Comparison of ENCODE assay signal across 34 cellular contexts in genomic region chr2:240954436-240955305, GRCh38. TPM values are rescaled to one million over a fixed set of nuclear protein-coding genes. Genes with fewer than 3 reads are reported as not detected.
DNase-seq lines count a peak whose midpoint lies in the region; ATAC-seq and TF ChIP-seq lines count a peak whose summit lies in the region.
"Had no signal": no experiment of that assay in that cellular context is flagged by ENCODE, and none has a peak within 500 bp of the region (broad histone marks: within the 10 kb centered on the region; RNA-seq: fewer than 3 reads in every experiment).

No MANE protein-coding gene starts in this region.

- no peak overlapping the region for H3K4me3 Mint-ChIP-seq in activated CD4-positive, alpha-beta memory T cell treated with anti-CD3 and anti-CD28 coated beads, Interleukin-2, amount 10 ng/mL, durations not matched to agents 7 days and 5 days
- no peak overlapping the region for H3K4me3 Mint-ChIP-seq in activated CD4-positive, alpha-beta memory T cell treated with anti-CD3 and anti-CD28 coated beads for 36 hours
- no peak overlapping the region for H3K4me3 Mint-ChIP-seq in stimulated activated naive B cell treated with anti-CD40 and anti-IgM and Interleukin-4, amounts not matched to agents 10 μg/mL and 1 μg/mL and 100 μg/mL, for 72 hours
- H3K4me3 Mint-ChIP-seq: activated CD8-positive, alpha-beta T cell treated with anti-CD3 and anti-CD28 coated beads, Interleukin-2, amount 10 ng/mL, durations not matched to agents 7 days and 5 days; naive thymus-derived CD8-positive, alpha-beta T cell had no signal

- CTCF ChIA-PET in activated CD4-positive, alpha-beta memory T cell treated with anti-CD3 and anti-CD28 coated beads, Interleukin-2, amount 10 ng/mL, durations not matched to agents 7 days and 5 days (lab: Charles Lee), result no interaction called here
- CTCF ChIA-PET in activated CD4-positive, alpha-beta memory T cell treated with anti-CD3 and anti-CD28 coated beads for 36 hours (lab: Charles Lee), result no interaction called here
- CTCF ChIA-PET in HEK293 (lab: Yijun Ruan, JAX), result interaction anchor here (0.7 kb wide), 1 partner anchor 335 kb away, joined by 3 read pairs; no protein-coding TSS in a partner anchor

- DNase-seq in activated CD4-positive, alpha-beta memory T cell treated with anti-CD3 and anti-CD28 coated beads, Interleukin-2, amount 10 ng/mL, durations not matched to agents 7 days and 5 days, result peak; percentile 9
- DNase-seq in activated CD4-positive, alpha-beta memory T cell treated with anti-CD3 and anti-CD28 coated beads for 36 hours, result no peak
- DNase-seq in islet precursor cell (peak; percentile 51), sigmoid colon (peak; percentile 24), hippocampal formation (lab: John Stamatoyannopoulos, UW) (no peak)
- DNase-seq in stimulated activated naive B cell treated with anti-CD40 and anti-IgM and Interleukin-4, amounts not matched to agents 10 μg/mL and 1 μg/mL and 100 μg/mL, for 72 hours, result no peak
- DNase-seq: activated CD4-positive, CD25-positive, alpha-beta regulatory T cell treated with anti-CD3 and anti-CD28 coated beads, Interleukin-2, amount 50 U/mL, for 72 hours; activated CD8-positive, alpha-beta T cell treated with anti-CD3 and anti-CD28 coated beads, Interleukin-2, amount 10 ng/mL, durations not matched to agents 7 days and 5 days; activated naive CD4-positive, alpha-beta T cell treated with Interleukin-2 at 50 U/mL for 16 hours; activated T-cell treated with anti-CD3 and anti-CD28 coated beads, Interleukin-2, amount 50 U/mL, for 48 hours; body of pancreas; cerebellar nuclear complex; COR-L47; DMS53; MG63; NCI-H1417; NCI-H2081 treated with DMSO at 0.1 percent for 48 hours; NCI-H82; RPMI8226; stimulated activated naive CD8-positive, alpha-beta T cell treated with anti-CD3 and anti-CD28 coated beads, Interleukin-15, Interleukin-2, amounts not matched to agents 100 U/mL and 50 U/mL, for 24 hours had no signal

- no peaks in the 10 kb centered on the region for H3K4me1 ChIP-seq in HEK293 (ENCODE audit: control insufficient read depth, insufficient read depth, low read length)
- no peaks in the 10 kb centered on the region for H3K4me1 ChIP-seq in sigmoid colon
- H3K4me1 ChIP-seq: A549, body of pancreas had no signal

- H3K27ac ChIP-seq in HEK293 (ENCODE audit: extremely low read depth, low read depth, low read length) (no peak overlapping the region), sigmoid colon (no peak overlapping the region)
- H3K27ac ChIP-seq: A549; BLaER1 treated with 17β-estradiol and CSF1 and Interleukin-3, amounts not matched to agents 10 nM and 100 nM; body of pancreas; epithelial cell of prostate; SJSA1 had no signal

- H3K36me3 Mint-ChIP-seq in activated CD4-positive, alpha-beta memory T cell treated with anti-CD3 and anti-CD28 coated beads, Interleukin-2, amount 10 ng/mL, durations not matched to agents 7 days and 5 days (ENCODE audit: low read depth), result no peaks in the 10 kb centered on the region
- no peaks in the 10 kb centered on the region for H3K36me3 Mint-ChIP-seq in activated CD4-positive, alpha-beta memory T cell treated with anti-CD3 and anti-CD28 coated beads for 36 hours
- no peaks in the 10 kb centered on the region for H3K36me3 Mint-ChIP-seq in stimulated activated naive B cell treated with anti-CD40 and anti-IgM and Interleukin-4, amounts not matched to agents 10 μg/mL and 1 μg/mL and 100 μg/mL, for 72 hours
- H3K36me3 Mint-ChIP-seq: naive thymus-derived CD8-positive, alpha-beta T cell had no signal

- TF ChIP-seq CTCF in HEK293 (tag by site-specific recombination; IDR thresholded peaks at IDR 0.05) (no peak), sigmoid colon (IDR thresholded peaks at IDR 0.05) (no peak)

- no peak for TF ChIP-seq EP300 in sigmoid colon (IDR thresholded peaks at IDR 0.05)

- H3K4me1 Mint-ChIP-seq in activated CD4-positive, alpha-beta memory T cell treated with anti-CD3 and anti-CD28 coated beads, Interleukin-2, amount 10 ng/mL, durations not matched to agents 7 days and 5 days, result no peaks in the 10 kb centered on the region
- no peaks in the 10 kb centered on the region for H3K4me1 Mint-ChIP-seq in activated CD4-positive, alpha-beta memory T cell treated with anti-CD3 and anti-CD28 coated beads for 36 hours (ENCODE audit: low read depth)
- peaks cover 0 to 2% of the 10 kb centered on the region in 2 donors for H3K4me1 Mint-ChIP-seq in stimulated activated naive B cell treated with anti-CD40 and anti-IgM and Interleukin-4, amounts not matched to agents 10 μg/mL and 1 μg/mL and 100 μg/mL, for 72 hours
- H3K4me1 Mint-ChIP-seq: naive thymus-derived CD8-positive, alpha-beta T cell had no signal

- peaks cover 0 to 35% (median 0%) of the 10 kb centered on the region in 3 donors for H3K27me3 ChIP-seq in sigmoid colon
- H3K27me3 ChIP-seq: BLaER1 treated with 17β-estradiol and CSF1 and Interleukin-3, amounts not matched to agents 10 nM and 100 nM; body of pancreas; MG63; SJSA1; thyroid gland had no signal

- H3K9me3 ChIP-seq in HEK293 (ENCODE audit: control insufficient read depth, insufficient read depth, low read depth, low read length) (no peaks in the 10 kb centered on the region), sigmoid colon (no peaks in the 10 kb centered on the region)
- H3K9me3 ChIP-seq: A549; BLaER1 treated with 17β-estradiol and CSF1 and Interleukin-3, amounts not matched to agents 10 nM and 100 nM; body of pancreas; MG63; SJSA1; thyroid gland had no signal

- 40 to 57% methylated on average over 15 of the region's 15 CpGs for WGBS in sigmoid colon, 2 donors

- no peak for ATAC-seq in HG02798 (IDR thresholded peaks at IDR 0.05; ENCODE audit: poor library complexity, unreplicated experiment)
- ATAC-seq in stimulated activated naive B cell treated with anti-CD40 and anti-IgM and Interleukin-4, amounts not matched to agents 10 μg/mL and 1 μg/mL and 100 μg/mL, for 72 hours (replicated peaks), result no peak
- ATAC-seq: A549; activated CD8-positive, alpha-beta T cell treated with anti-CD3 and anti-CD28 coated beads, Interleukin-2, amount 10 ng/mL, durations not matched to agents 7 days and 5 days; body of pancreas; K562; naive thymus-derived CD8-positive, alpha-beta T cell had no signal

- H3K27ac Mint-ChIP-seq in activated CD4-positive, alpha-beta memory T cell treated with anti-CD3 and anti-CD28 coated beads, Interleukin-2, amount 10 ng/mL, durations not matched to agents 7 days and 5 days, result no peak overlapping the region
- H3K27ac Mint-ChIP-seq in activated CD4-positive, alpha-beta memory T cell treated with anti-CD3 and anti-CD28 coated beads for 36 hours, result no peak overlapping the region
- H3K27ac Mint-ChIP-seq in stimulated activated naive B cell treated with anti-CD40 and anti-IgM and Interleukin-4, amounts not matched to agents 10 μg/mL and 1 μg/mL and 100 μg/mL, for 72 hours, result no peak overlapping the region
- H3K27ac Mint-ChIP-seq: activated CD8-positive, alpha-beta T cell treated with anti-CD3 and anti-CD28 coated beads, Interleukin-2, amount 10 ng/mL, durations not matched to agents 7 days and 5 days; naive thymus-derived CD8-positive, alpha-beta T cell had no signal

- intact Hi-C loops in activated CD4-positive, alpha-beta memory T cell treated with anti-CD3 and anti-CD28 coated beads for 36 hours (cut with micrococcal nuclease), result no loop called here
- intact Hi-C loops in sigmoid colon (cut with DNase I), result no loop called here

- H3K36me3 ChIP-seq in HEK293 (ENCODE audit: control insufficient read depth in 2 of 2, insufficient read depth in 1 of 2, low read length in 2 of 2), result no peaks in the 10 kb centered on the region
- no peaks in the 10 kb centered on the region for H3K36me3 ChIP-seq in sigmoid colon
- H3K36me3 ChIP-seq: BLaER1 treated with 17β-estradiol and CSF1 and Interleukin-3, amounts not matched to agents 10 nM and 100 nM; MG63; SJSA1; thyroid gland had no signal

- H3K9me3 Mint-ChIP-seq in activated CD4-positive, alpha-beta memory T cell treated with anti-CD3 and anti-CD28 coated beads, Interleukin-2, amount 10 ng/mL, durations not matched to agents 7 days and 5 days, result no peaks in the 10 kb centered on the region
- H3K9me3 Mint-ChIP-seq in activated CD4-positive, alpha-beta memory T cell treated with anti-CD3 and anti-CD28 coated beads for 36 hours, result no peaks in the 10 kb centered on the region
- H3K9me3 Mint-ChIP-seq in stimulated activated naive B cell treated with anti-CD40 and anti-IgM and Interleukin-4, amounts not matched to agents 10 μg/mL and 1 μg/mL and 100 μg/mL, for 72 hours, result no peaks in the 10 kb centered on the region
- H3K9me3 Mint-ChIP-seq: naive thymus-derived CD8-positive, alpha-beta T cell had no signal

- TF ChIP-seq POLR2A in sigmoid colon (IDR thresholded peaks at IDR 0.05), result no peak

- H3K4me3 ChIP-seq in HEK293 (ENCODE audit: low read depth, low read length) (no peak overlapping the region), sigmoid colon (no peak overlapping the region)
- H3K4me3 ChIP-seq: A549; BLaER1 treated with 17β-estradiol and CSF1 and Interleukin-3, amounts not matched to agents 10 nM and 100 nM; body of pancreas; K562; MG63; SJSA1; thyroid gland had no signal

- POLR2A ChIA-PET in activated CD4-positive, alpha-beta memory T cell treated with anti-CD3 and anti-CD28 coated beads, Interleukin-2, amount 10 ng/mL, durations not matched to agents 7 days and 5 days (lab: Charles Lee), result no interaction called here
- POLR2A ChIA-PET in activated CD4-positive, alpha-beta memory T cell treated with anti-CD3 and anti-CD28 coated beads for 36 hours (lab: Charles Lee), result no interaction called here
- POLR2A ChIA-PET in HEK293 (lab: Yijun Ruan, JAX), result no interaction called here

- peaks cover 2% of the 10 kb centered on the region for H3K27me3 Mint-ChIP-seq in activated CD4-positive, alpha-beta memory T cell treated with anti-CD3 and anti-CD28 coated beads, Interleukin-2, amount 10 ng/mL, durations not matched to agents 7 days and 5 days
- no peaks in the 10 kb centered on the region for H3K27me3 Mint-ChIP-seq in activated CD4-positive, alpha-beta memory T cell treated with anti-CD3 and anti-CD28 coated beads for 36 hours
- H3K27me3 Mint-ChIP-seq in stimulated activated naive B cell treated with anti-CD40 and anti-IgM and Interleukin-4, amounts not matched to agents 10 μg/mL and 1 μg/mL and 100 μg/mL, for 72 hours, result peaks cover 14 to 30% of the 10 kb centered on the region in 2 donors

RNA-seq across cellular contexts. Expression of gene SNED1, which starts 43.7 kb away (rescaled TPM):
- total RNA-seq in activated CD4-positive, alpha-beta memory T cell treated with anti-CD3 and anti-CD28 coated beads, Interleukin-2, amount 10 ng/mL, durations not matched to agents 7 days and 5 days, result 10 to 100 TPM; 32.6 to 34.3 TPM
- total RNA-seq in activated CD4-positive, alpha-beta memory T cell treated with anti-CD3 and anti-CD28 coated beads for 36 hours, result 1 to 10 TPM; 2.6 to 3.8 TPM
- total RNA-seq in sigmoid colon, result 10 to 100 TPM in 3 of 4 donors, 1 to 10 TPM in 1; 8.3 to 37.1 (median 17.0) TPM
- 1 to 10 TPM in 2 of 3 donors, under 1 TPM in 1; 0.69 to 6.3 (median 3.0) TPM for polyA plus RNA-seq in sigmoid colon
- total RNA-seq: HT-29 had no signal

RNA-seq across cellular contexts. Expression of gene CROCC2, which starts 48.5 kb away (rescaled TPM):
- not detected for total RNA-seq in activated CD4-positive, alpha-beta memory T cell treated with anti-CD3 and anti-CD28 coated beads, Interleukin-2, amount 10 ng/mL, durations not matched to agents 7 days and 5 days
- not detected for total RNA-seq in activated CD4-positive, alpha-beta memory T cell treated with anti-CD3 and anti-CD28 coated beads for 36 hours
- not detected for total RNA-seq in sigmoid colon
- under 1 TPM in 2 of 3 donors, not detected in 1; under 0.01 to 0.09 TPM for polyA plus RNA-seq in sigmoid colon
- total RNA-seq: activated CD8-positive, alpha-beta T cell treated with anti-CD3 and anti-CD28 coated beads, Interleukin-2, amount 10 ng/mL, durations not matched to agents 7 days and 5 days; G401; glomerular endothelial cell; HT-29; K562; naive thymus-derived CD8-positive, alpha-beta T cell; SJSA1; T-helper 1 cell treated with Interleukin-12 subunit alpha and Interleukin-12 subunit beta and Interleukin-4 antibody, amounts not matched to agents 30 ng/mL and 1 ng/mL, for 36 hours; thyroid gland had no signal
- polyA plus RNA-seq: A549; K562; keratinocyte; naive thymus-derived CD8-positive, alpha-beta T cell had no signal

RNA-seq across cellular contexts. Expression of gene MAB21L4, which starts 58.7 kb away (rescaled TPM):
- total RNA-seq in activated CD4-positive, alpha-beta memory T cell treated with anti-CD3 and anti-CD28 coated beads, Interleukin-2, amount 10 ng/mL, durations not matched to agents 7 days and 5 days, result not detected
- not detected for total RNA-seq in activated CD4-positive, alpha-beta memory T cell treated with anti-CD3 and anti-CD28 coated beads for 36 hours
- total RNA-seq in sigmoid colon, result not detected
- polyA plus RNA-seq in sigmoid colon, result 10 to 100 TPM in 1 of 3 donors, 1 to 10 TPM in 2; 1.2 to 17.6 (median 1.7) TPM
- total RNA-seq: activated CD8-positive, alpha-beta T cell treated with anti-CD3 and anti-CD28 coated beads, Interleukin-2, amount 10 ng/mL, durations not matched to agents 7 days and 5 days; G401; glomerular endothelial cell; K562; naive thymus-derived CD8-positive, alpha-beta T cell; T-helper 1 cell treated with Interleukin-12 subunit alpha and Interleukin-12 subunit beta and Interleukin-4 antibody, amounts not matched to agents 30 ng/mL and 1 ng/mL, for 36 hours had no signal
- polyA plus RNA-seq: A549; naive thymus-derived CD8-positive, alpha-beta T cell had no signal

Comparison
In these comparisons a context has a peak if more than half of its experiments do, and no peak if none do; other contexts are left out.
1. DNase-seq: peak in activated CD4-positive, alpha-beta memory T cell treated with anti-CD3 and anti-CD28 coated beads, Interleukin-2, amount 10 ng/mL, durations not matched to agents 7 days and 5 days (single experiment), islet precursor cell (single experiment) and sigmoid colon (single experiment); none in activated CD4-positive, alpha-beta memory T cell treated with anti-CD3 and anti-CD28 coated beads for 36 hours (single experiment), hippocampal formation (0 of 2) and stimulated activated naive B cell treated with anti-CD40 and anti-IgM and Interleukin-4, amounts not matched to agents 10 μg/mL and 1 μg/mL and 100 μg/mL, for 72 hours (single experiment).